9 cellular contexts compared by ENCODE assay signal in genomic region chr5:10489810-10490426, GRCh38. TPM values are rescaled to one million over a fixed set of nuclear protein-coding genes. Genes with fewer than 3 reads are reported as not detected.
A peak's percentile ranks its signal among the peaks of the same experiment; 100 is the strongest.
DNase-seq lines count a peak whose midpoint lies in the region; ATAC-seq and TF ChIP-seq lines count a peak whose summit lies in the region.
"Had no signal": no experiment of that assay in that cellular context is flagged by ENCODE, and none has a peak within 500 bp of the region (broad histone marks: within the 10 kb centered on the region; RNA-seq: fewer than 3 reads in every experiment).

No MANE protein-coding gene starts in this region.

- peak overlapping the region; percentile 31 for H3K27ac ChIP-seq in CD4-positive, CD25-positive, alpha-beta regulatory T cell (ENCODE audit: insufficient read depth, low read length, poor library complexity, severe bottlenecking)

- POLR2A ChIA-PET in activated CD4-positive, alpha-beta memory T cell treated with anti-CD3 and anti-CD28 coated beads, Interleukin-2, amount 10 ng/mL, durations not matched to agents 7 days and 5 days (lab: Charles Lee): interaction anchor here (0.7 to 1.3 kb wide), 14 partner anchors 8 to 271 kb away, joined by 3 to 5 read pairs (median 3); partner anchors contain the start of genes ANKRD33B, DAP and MARCHF6

- no peaks in the 10 kb centered on the region for H3K27me3 ChIP-seq in CD4-positive, CD25-positive, alpha-beta regulatory T cell (ENCODE audit: control insufficient read depth, insufficient read depth, low read length)

- intact Hi-C loops in activated T-helper 2 cell treated with anti-CD3 and anti-CD28 coated beads, Interferon-gamma antibody, Interleukin-2, Interleukin-4, amounts not matched to agents 10 μg/mL and 5 μg/mL and 100 μg/mL, durations not matched to agents 14 hours and 24 hours and 36 hours (cut with micrococcal nuclease): no loop called here

- peaks cover 6 to 7% of the 10 kb centered on the region in 2 experiments for H3K9me3 ChIP-seq in CD4-positive, CD25-positive, alpha-beta regulatory T cell (ENCODE audit: control insufficient read depth in 2 of 2, low read length in 2 of 2)

- no peak for TF ChIP-seq CTCF in type B pancreatic cell (conservative IDR thresholded peaks at IDR 0.05)

- peaks cover 0 to 18% (median 0%) of the 10 kb centered on the region in 7 donors for H3K9me3 Mint-ChIP-seq in CD4-positive, CD25-positive, alpha-beta regulatory T cell
- H3K9me3 Mint-ChIP-seq in activated CD4-positive, alpha-beta memory T cell treated with anti-CD3 and anti-CD28 coated beads, Interleukin-2, amount 10 ng/mL, durations not matched to agents 7 days and 5 days: peaks cover 14% of the 10 kb centered on the region
- peaks cover 5% of the 10 kb centered on the region for H3K9me3 Mint-ChIP-seq in type B pancreatic cell
- peaks cover 11% of the 10 kb centered on the region for H3K9me3 Mint-ChIP-seq in activated T-helper 2 cell treated with anti-CD3 and anti-CD28 coated beads, Interferon-gamma antibody, Interleukin-2, Interleukin-4, amounts not matched to agents 10 μg/mL and 5 μg/mL and 100 μg/mL, durations not matched to agents 14 hours and 24 hours and 36 hours

- peak overlapping the region; percentile 20 to 91 (median 79) for H3K27ac Mint-ChIP-seq in CD4-positive, CD25-positive, alpha-beta regulatory T cell
- peak overlapping the region; percentile 80 for H3K27ac Mint-ChIP-seq in activated CD4-positive, alpha-beta memory T cell treated with anti-CD3 and anti-CD28 coated beads, Interleukin-2, amount 10 ng/mL, durations not matched to agents 7 days and 5 days
- peak overlapping the region; percentile 11 for H3K27ac Mint-ChIP-seq in type B pancreatic cell
- H3K27ac Mint-ChIP-seq in activated T-helper 2 cell treated with anti-CD3 and anti-CD28 coated beads, Interferon-gamma antibody, Interleukin-2, Interleukin-4, amounts not matched to agents 10 μg/mL and 5 μg/mL and 100 μg/mL, durations not matched to agents 14 hours and 24 hours and 36 hours: no peak overlapping the region
- H3K27ac Mint-ChIP-seq: nephron had no signal

- H3K4me3 Mint-ChIP-seq in CD4-positive, CD25-positive, alpha-beta regulatory T cell: peak overlapping the region in 2 of 4 donors; percentile 55 to 72
- H3K4me3 Mint-ChIP-seq in activated CD4-positive, alpha-beta memory T cell treated with anti-CD3 and anti-CD28 coated beads, Interleukin-2, amount 10 ng/mL, durations not matched to agents 7 days and 5 days: peak overlapping the region; percentile 17
- no peak overlapping the region for H3K4me3 Mint-ChIP-seq in type B pancreatic cell
- H3K4me3 Mint-ChIP-seq in activated T-helper 2 cell treated with anti-CD3 and anti-CD28 coated beads, Interferon-gamma antibody, Interleukin-2, Interleukin-4, amounts not matched to agents 10 μg/mL and 5 μg/mL and 100 μg/mL, durations not matched to agents 14 hours and 24 hours and 36 hours (ENCODE audit: low read depth): no peak overlapping the region
- H3K4me3 Mint-ChIP-seq: nephron had no signal

- H3K36me3 Mint-ChIP-seq in CD4-positive, CD25-positive, alpha-beta regulatory T cell: peaks cover 4% of the 10 kb centered on the region
- H3K36me3 Mint-ChIP-seq in activated CD4-positive, alpha-beta memory T cell treated with anti-CD3 and anti-CD28 coated beads, Interleukin-2, amount 10 ng/mL, durations not matched to agents 7 days and 5 days (ENCODE audit: low read depth): peaks cover 10% of the 10 kb centered on the region
- H3K36me3 Mint-ChIP-seq in type B pancreatic cell: no peaks in the 10 kb centered on the region
- no peaks in the 10 kb centered on the region for H3K36me3 Mint-ChIP-seq in activated T-helper 2 cell treated with anti-CD3 and anti-CD28 coated beads, Interferon-gamma antibody, Interleukin-2, Interleukin-4, amounts not matched to agents 10 μg/mL and 5 μg/mL and 100 μg/mL, durations not matched to agents 14 hours and 24 hours and 36 hours (ENCODE audit: low read depth)

- ATAC-seq in CD4-positive, CD25-positive, alpha-beta regulatory T cell (ENCODE audit: low read depth in 2 of 2): peak; percentile 63 to 83
- ATAC-seq in HG03354 (IDR thresholded peaks at IDR 0.05; ENCODE audit: poor library complexity, severe bottlenecking, unreplicated experiment): peak; percentile 88

- CTCF ChIA-PET in activated CD4-positive, alpha-beta memory T cell treated with anti-CD3 and anti-CD28 coated beads, Interleukin-2, amount 10 ng/mL, durations not matched to agents 7 days and 5 days (lab: Charles Lee): interaction anchor here (0.7 to 2.7 kb wide), 13 partner anchors 11 to 206 kb away, joined by 3 to 28 read pairs (median 3); no protein-coding TSS in a partner anchor

- H3K4me1 ChIP-seq in CD4-positive, CD25-positive, alpha-beta regulatory T cell (ENCODE audit: control insufficient read depth, insufficient read depth, low read length, poor library complexity, severe bottlenecking): peaks cover 18% of the 10 kb centered on the region

- peak overlapping the region; percentile 42 for H3K4me3 ChIP-seq in CD4-positive, CD25-positive, alpha-beta regulatory T cell (ENCODE audit: low read depth, low read length)

- peaks cover 5% of the 10 kb centered on the region for H3K27me3 Mint-ChIP-seq in CD4-positive, CD25-positive, alpha-beta regulatory T cell
- H3K27me3 Mint-ChIP-seq in activated CD4-positive, alpha-beta memory T cell treated with anti-CD3 and anti-CD28 coated beads, Interleukin-2, amount 10 ng/mL, durations not matched to agents 7 days and 5 days: no peaks in the 10 kb centered on the region
- H3K27me3 Mint-ChIP-seq in type B pancreatic cell: peaks cover 10% of the 10 kb centered on the region
- peaks cover 2% of the 10 kb centered on the region for H3K27me3 Mint-ChIP-seq in activated T-helper 2 cell treated with anti-CD3 and anti-CD28 coated beads, Interferon-gamma antibody, Interleukin-2, Interleukin-4, amounts not matched to agents 10 μg/mL and 5 μg/mL and 100 μg/mL, durations not matched to agents 14 hours and 24 hours and 36 hours (ENCODE audit: low read depth)

- peak in 1 of 3 donors; percentile 77 for DNase-seq in CD4-positive, CD25-positive, alpha-beta regulatory T cell
- peak; percentile 36 for DNase-seq in GM19240 (ENCODE audit: insufficient read length, low spot score)
- DNase-seq in activated CD4-positive, alpha-beta memory T cell treated with anti-CD3 and anti-CD28 coated beads, Interleukin-2, amount 10 ng/mL, durations not matched to agents 7 days and 5 days: peak; percentile 52
- DNase-seq in type B pancreatic cell (ENCODE audit: extremely low spot score, unreplicated experiment): no peak
- DNase-seq in LoVo (ENCODE audit: low spot score): no peak
- DNase-seq in NCI-H526 treated with DMSO at 0.1 percent for 48 hours (lab: John Stamatoyannopoulos, UW): no peak
- DNase-seq in activated T-helper 2 cell treated with anti-CD3 and anti-CD28 coated beads, Interferon-gamma antibody, Interleukin-2, Interleukin-4, amounts not matched to agents 10 μg/mL and 5 μg/mL and 100 μg/mL, durations not matched to agents 14 hours and 24 hours and 36 hours (ENCODE audit: low spot score): no peak

- peaks cover 12 to 28% (median 21%) of the 10 kb centered on the region in 4 donors for H3K4me1 Mint-ChIP-seq in CD4-positive, CD25-positive, alpha-beta regulatory T cell
- peaks cover 57% of the 10 kb centered on the region for H3K4me1 Mint-ChIP-seq in activated CD4-positive, alpha-beta memory T cell treated with anti-CD3 and anti-CD28 coated beads, Interleukin-2, amount 10 ng/mL, durations not matched to agents 7 days and 5 days
- H3K4me1 Mint-ChIP-seq in type B pancreatic cell (ENCODE audit: unreplicated experiment): peaks cover 6% of the 10 kb centered on the region
- peaks cover 30% of the 10 kb centered on the region for H3K4me1 Mint-ChIP-seq in activated T-helper 2 cell treated with anti-CD3 and anti-CD28 coated beads, Interferon-gamma antibody, Interleukin-2, Interleukin-4, amounts not matched to agents 10 μg/mL and 5 μg/mL and 100 μg/mL, durations not matched to agents 14 hours and 24 hours and 36 hours (ENCODE audit: low read depth)

- H3K36me3 ChIP-seq in CD4-positive, CD25-positive, alpha-beta regulatory T cell (ENCODE audit: control insufficient read depth, insufficient read depth, low read length): no peaks in the 10 kb centered on the region

RNA-seq across cellular contexts. Expression of gene ROPN1L, which starts 48.2 kb away (rescaled TPM):
- 3.0 TPM for total RNA-seq in CD4-positive, CD25-positive, alpha-beta regulatory T cell
- 10 to 100 TPM in 1 of 4 donors, 1 to 10 TPM in 3; 4.2 to 14.4 (median 7.3) TPM for polyA plus RNA-seq in CD4-positive, CD25-positive, alpha-beta regulatory T cell
- 1 to 10 TPM; 5.5 to 7.5 TPM for total RNA-seq in activated CD4-positive, alpha-beta memory T cell treated with anti-CD3 and anti-CD28 coated beads, Interleukin-2, amount 10 ng/mL, durations not matched to agents 7 days and 5 days
- total RNA-seq in type B pancreatic cell (ENCODE audit: low replicate concordance): 0.29 and 2.0 TPM in 2 replicates
- total RNA-seq in activated T-helper 2 cell treated with anti-CD3 and anti-CD28 coated beads, Interferon-gamma antibody, Interleukin-2, Interleukin-4, amounts not matched to agents 10 μg/mL and 5 μg/mL and 100 μg/mL, durations not matched to agents 14 hours and 24 hours and 36 hours: 0.16 and 0.55 TPM in 2 replicates

Comparison
In these comparisons a context has a peak if more than half of its experiments do, and no peak if none do; other contexts are left out.
1. DNase-seq: peak in GM19240 (single experiment) and activated CD4-positive, alpha-beta memory T cell treated with anti-CD3 and anti-CD28 coated beads, Interleukin-2, amount 10 ng/mL, durations not matched to agents 7 days and 5 days (single experiment); none in type B pancreatic cell (single experiment), LoVo (single experiment), NCI-H526 treated with DMSO at 0.1 percent for 48 hours (single experiment) and activated T-helper 2 cell treated with anti-CD3 and anti-CD28 coated beads, Interferon-gamma antibody, Interleukin-2, Interleukin-4, amounts not matched to agents 10 μg/mL and 5 μg/mL and 100 μg/mL, durations not matched to agents 14 hours and 24 hours and 36 hours (single experiment).